Comparison of ENCODE assay signal across 10 cellular contexts in the genomic region with DNA sequence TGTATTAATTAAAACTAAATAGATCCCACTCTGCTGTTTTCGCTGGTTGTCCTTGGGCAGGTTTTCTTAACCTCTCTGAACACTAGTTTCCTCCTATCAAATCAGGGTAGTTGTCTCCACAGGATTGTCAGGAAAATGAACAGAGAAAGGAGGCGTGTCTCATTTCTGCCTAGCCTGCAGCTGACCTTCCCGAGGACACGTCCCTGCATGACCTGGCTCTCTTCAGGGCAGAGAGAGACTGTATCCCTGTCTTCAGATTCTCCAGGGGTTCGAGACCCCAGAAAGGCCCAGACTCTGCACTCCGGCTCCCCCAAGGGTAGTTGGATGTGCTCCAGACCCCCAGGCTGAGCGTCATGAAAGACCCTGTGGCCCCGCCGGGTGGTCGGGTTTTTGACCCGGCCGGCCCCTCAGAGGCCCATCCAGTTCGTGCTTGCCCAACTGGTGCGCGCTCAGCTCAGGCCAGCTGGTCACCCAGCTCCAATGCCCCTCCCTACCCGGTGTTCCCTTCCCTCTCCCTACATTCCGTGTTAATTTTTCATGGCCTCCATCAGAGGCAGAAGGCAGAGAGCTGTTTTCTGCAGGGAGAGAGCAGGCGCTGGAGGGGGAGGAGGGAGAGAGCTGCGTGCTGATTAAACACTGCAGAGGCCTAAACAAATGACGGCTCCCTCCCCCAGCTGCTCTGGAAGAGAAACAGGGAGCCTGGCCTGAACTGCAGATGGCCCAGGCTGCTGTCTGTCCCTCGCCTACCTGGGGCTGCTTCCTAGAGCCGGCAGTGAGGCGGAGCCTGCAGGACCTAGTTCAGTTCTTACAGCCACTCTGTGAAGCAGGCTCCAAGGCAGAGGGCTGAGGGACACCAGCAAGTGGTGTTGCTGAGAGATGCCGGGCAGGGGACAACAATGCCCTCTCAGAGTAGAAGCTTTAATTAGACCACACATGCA.
DNase-seq lines count a peak whose midpoint lies in the region; ATAC-seq, FAIRE-seq and TF ChIP-seq lines count a peak whose summit lies in the region.
"Had no signal": no experiment of that assay in that cellular context is flagged by ENCODE, and none has a peak within 500 bp of the region (broad histone marks: within the 10 kb centered on the region; RNA-seq: fewer than 3 reads in every experiment).

No MANE protein-coding gene starts in this region.

- FAIRE-seq in pancreas (lab: Jason Lieb, UNC) = no peak
- FAIRE-seq: colon had no signal

- H3K36me3 ChIP-seq in pancreas = no peaks in the 10 kb centered on the region

- no peak for TF ChIP-seq CTCF in pancreas (IDR thresholded peaks at IDR 0.05)

- H3K4me1 ChIP-seq in pancreas = peaks cover 3 to 13% (median 7%) of the 10 kb centered on the region in 3 donors

- H3K27me3 ChIP-seq in pancreas = no peaks in the 10 kb centered on the region

- WGBS in pancreas, 2 donors = 37 to 46% methylated on average over 24 of the region's 24 CpGs

- DNase-seq in DMS53 treated with DMSO at 0.1 percent for 48 hours (lab: John Stamatoyannopoulos, UW; ENCODE audit: unreplicated experiment) (peak; percentile 90), NCI-H526 treated with DMSO at 0.1 percent for 48 hours (lab: John Stamatoyannopoulos, UW) (peak; percentile 48), germinal center (ENCODE audit: low spot score) (peak; percentile 51), pancreas (peak in 3 of 6 donors; percentile 44 to 73 (median 49)), activated gamma-delta T cell (lab: John Stamatoyannopoulos, UW) (no peak), UCSD-AML1 (lab: John Stamatoyannopoulos, UW; ENCODE audit: unreplicated experiment) (no peak)
- DNase-seq: T-helper 17 cell had no signal

- ATAC-seq in pancreas = peak; percentile 56 to 78 (median 62)
- no peak for ATAC-seq in GM18498 (IDR thresholded peaks at IDR 0.05; ENCODE audit: unreplicated experiment)
- ATAC-seq in GM19023 (IDR thresholded peaks at IDR 0.05; ENCODE audit: unreplicated experiment) = no peak
- ATAC-seq: T-helper 17 cell had no signal

- H3K27ac ChIP-seq in pancreas = peak overlapping the region in 3 of 4 donors; percentile 1 to 66 (median 50)

- intact Hi-C loops in pancreas (cut with DNase I) = no loop called here

- H3K4me3 ChIP-seq in pancreas = no peak overlapping the region

- H3K9me3 ChIP-seq in pancreas = no peaks in the 10 kb centered on the region

Comparison
In these comparisons a context has a peak if more than half of its experiments do, and no peak if none do; other contexts are left out.
1. DNase-seq: peak in DMS53 treated with DMSO at 0.1 percent for 48 hours (single experiment), NCI-H526 treated with DMSO at 0.1 percent for 48 hours (single experiment) and germinal center (single experiment); none in activated gamma-delta T cell (single experiment) and UCSD-AML1 (single experiment).
2. ATAC-seq: peak in pancreas (4 of 4); none in GM18498 (single experiment) and GM19023 (single experiment).